Comparison of ENCODE assay signal across 26 cellular contexts in genomic region chr12:58907326-58907855, GRCh38. TPM values are rescaled to one million over a fixed set of nuclear protein-coding genes. Genes with fewer than 3 reads are reported as not detected.
DNase-seq lines count a peak whose midpoint lies in the region; ATAC-seq, FAIRE-seq and TF ChIP-seq lines count a peak whose summit lies in the region.
"Had no signal": no experiment of that assay in that cellular context is flagged by ENCODE, and none has a peak within 500 bp of the region (broad histone marks: within the 10 kb centered on the region; RNA-seq: fewer than 3 reads in every experiment).

No MANE protein-coding gene starts in this region.

- H3K36me3 ChIP-seq in astrocyte (ENCODE audit: insufficient read depth, low read length) (peaks cover 39% of the 10 kb centered on the region), esophagus squamous epithelium (peaks cover 0 to 88% (median 5%) of the 10 kb centered on the region in 3 donors), OCI-LY7 (ENCODE audit: insufficient read depth, low read length) (no peaks in the 10 kb centered on the region)
- H3K36me3 ChIP-seq: uterus had no signal

- H4K20me1 ChIP-seq in astrocyte (ENCODE audit: insufficient read depth, low read length) (peaks cover 19% of the 10 kb centered on the region), OCI-LY7 (ENCODE audit: insufficient read depth, low read length) (no peaks in the 10 kb centered on the region)

- peaks cover 32% of the 10 kb centered on the region for H3K4me1 Mint-ChIP-seq in astrocyte (ENCODE audit: low read depth, unreplicated experiment)
- no peaks in the 10 kb centered on the region for H3K4me1 Mint-ChIP-seq in activated T-cell treated with anti-CD3 and anti-CD28 coated beads, Interleukin-2, amount 50 U/mL, for 4 hours (ENCODE audit: low read depth)
- H3K4me1 Mint-ChIP-seq: activated CD4-positive, alpha-beta T cell treated with anti-CD3 and anti-CD28 coated beads, Interleukin-2, amount 10 ng/mL, durations not matched to agents 7 days and 5 days; activated naive CD8-positive, alpha-beta T cell treated with anti-CD3 and anti-CD28 coated beads, Interleukin-2, amount 50 U/mL, for 24 hours; naive thymus-derived CD4-positive, alpha-beta T cell had no signal

- no TSS peak for BruUV-seq in OCI-LY7 (replicated peaks; lab: Mats Ljungman, UMichigan)

- no peaks in the 10 kb centered on the region for H3K9me2 ChIP-seq in OCI-LY7 (ENCODE audit: insufficient read depth, low read length)
- H3K9me2 ChIP-seq: SK-N-SH had no signal

- peak overlapping the region; percentile 77 for H3K27ac Mint-ChIP-seq in astrocyte (ENCODE audit: unreplicated experiment)
- H3K27ac Mint-ChIP-seq: activated CD4-positive, alpha-beta T cell treated with anti-CD3 and anti-CD28 coated beads, Interleukin-2, amount 10 ng/mL, durations not matched to agents 7 days and 5 days; activated naive CD8-positive, alpha-beta T cell treated with anti-CD3 and anti-CD28 coated beads, Interleukin-2, amount 50 U/mL, for 24 hours; naive thymus-derived CD4-positive, alpha-beta T cell had no signal

- intact Hi-C loops in esophagus squamous epithelium (cut with DNase I) = no loop called here
- intact Hi-C loops in OCI-LY7 (cut with micrococcal nuclease; ENCODE audit: unreplicated experiment) = no loop called here

- H3K27me3 Mint-ChIP-seq in astrocyte (ENCODE audit: low read depth, unreplicated experiment) = no peaks in the 10 kb centered on the region
- no peaks in the 10 kb centered on the region for H3K27me3 Mint-ChIP-seq in activated T-cell treated with anti-CD3 and anti-CD28 coated beads, Interleukin-2, amount 50 U/mL, for 4 hours (ENCODE audit: low read depth)
- H3K27me3 Mint-ChIP-seq: activated CD4-positive, alpha-beta T cell treated with anti-CD3 and anti-CD28 coated beads, Interleukin-2, amount 10 ng/mL, durations not matched to agents 7 days and 5 days; activated naive CD8-positive, alpha-beta T cell treated with anti-CD3 and anti-CD28 coated beads, Interleukin-2, amount 50 U/mL, for 24 hours had no signal

- H3K4me3 ChIP-seq in astrocyte (ENCODE audit: insufficient read depth, low read depth, low read length) (no peak overlapping the region), esophagus squamous epithelium (no peak overlapping the region), OCI-LY7 (ENCODE audit: low read depth, low read length, poor library complexity, severe bottlenecking) (no peak overlapping the region)
- H3K4me3 ChIP-seq: right lobe of liver, uterus had no signal

- TF ChIP-seq CTCF in astrocyte (IDR thresholded peaks at IDR 0.05; ENCODE audit: insufficient read depth, low read depth, low read length) (no peak), esophagus squamous epithelium (IDR thresholded peaks at IDR 0.05) (no peak), omental fat pad (IDR thresholded peaks at IDR 0.05) (no peak), OCI-LY7 (conservative IDR thresholded peaks at IDR 0.05; ENCODE audit: low read length) (no peak)

- DNase-seq in LHCN-M2 (ENCODE audit: low read depth) (peak; percentile 63), astrocyte (ENCODE audit: low read depth) (peak; percentile 85), esophagus squamous epithelium (lab: John Stamatoyannopoulos, UW) (no peak), omental fat pad (ENCODE audit: low spot score) (no peak), OCI-LY7 (ENCODE audit: low spot score) (no peak), occipital lobe (lab: John Stamatoyannopoulos, UW) (no peak)
- DNase-seq in activated T-cell treated with anti-CD3 and anti-CD28 coated beads, Interleukin-2, amount 50 U/mL, for 4 hours = no peak
- DNase-seq: ACHN; activated CD4-positive, alpha-beta T cell treated with anti-CD3 and anti-CD28 coated beads, Interleukin-2, amount 10 ng/mL, durations not matched to agents 7 days and 5 days; activated naive CD8-positive, alpha-beta T cell treated with anti-CD3 and anti-CD28 coated beads, Interleukin-2, amount 50 U/mL, for 24 hours; C1 segment of cervical spinal cord; dermis blood vessel endothelial cell; head of caudate nucleus; left colon; mesendoderm; naive thymus-derived CD4-positive, alpha-beta T cell; NCI-H1105 treated with DMSO at 0.1 percent for 48 hours; NCI-H2081 treated with DMSO at 0.1 percent for 48 hours; NCI-H524; right lobe of liver; SK-N-SH; T-helper 2 cell; uterus; WERI-Rb-1 had no signal

- H3K9me3 Mint-ChIP-seq in astrocyte (ENCODE audit: unreplicated experiment) = no peaks in the 10 kb centered on the region
- no peaks in the 10 kb centered on the region for H3K9me3 Mint-ChIP-seq in activated T-cell treated with anti-CD3 and anti-CD28 coated beads, Interleukin-2, amount 50 U/mL, for 4 hours
- H3K9me3 Mint-ChIP-seq: activated CD4-positive, alpha-beta T cell treated with anti-CD3 and anti-CD28 coated beads, Interleukin-2, amount 10 ng/mL, durations not matched to agents 7 days and 5 days had no signal

- no peak for FAIRE-seq in astrocyte (lab: Jason Lieb, UNC)

- H3K27ac ChIP-seq in astrocyte (ENCODE audit: low read depth, low read length) (peak overlapping the region; percentile 24), esophagus squamous epithelium (peak overlapping the region in 3 of 4 donors; percentile 21 to 55 (median 26)), OCI-LY7 (ENCODE audit: low read depth, low read length, poor library complexity, severe bottlenecking) (no peak overlapping the region)
- H3K27ac ChIP-seq: parathyroid adenoma, right lobe of liver, uterus, WERI-Rb-1 had no signal

- H3K79me2 ChIP-seq in astrocyte (ENCODE audit: insufficient read depth, low read length) (peaks cover 73% of the 10 kb centered on the region), OCI-LY7 (ENCODE audit: insufficient read depth, low read depth, low read length) (no peaks in the 10 kb centered on the region)

- ATAC-seq in omental fat pad (ENCODE audit: low FRiP score) (peak; percentile 51), HG02938 (IDR thresholded peaks at IDR 0.05; ENCODE audit: unreplicated experiment) (no peak)
- ATAC-seq in activated T-cell treated with anti-CD3 and anti-CD28 coated beads, Interleukin-2, amount 50 U/mL, for 4 hours = no peak
- ATAC-seq: activated naive CD8-positive, alpha-beta T cell treated with anti-CD3 and anti-CD28 coated beads, Interleukin-2, amount 50 U/mL, for 24 hours; naive thymus-derived CD4-positive, alpha-beta T cell; right lobe of liver had no signal

- H3K4me2 ChIP-seq in astrocyte (ENCODE audit: low read length) = no peak overlapping the region
- H3K4me2 ChIP-seq in OCI-LY7 (ENCODE audit: low read length) = no peak overlapping the region
- H3K4me2 ChIP-seq: SK-N-SH had no signal

- POLR2A ChIA-PET in OCI-LY7 (lab: Charles Lee) = no interaction called here

- peaks cover 29% of the 10 kb centered on the region for H3K36me3 Mint-ChIP-seq in astrocyte (ENCODE audit: low read depth, unreplicated experiment)
- H3K36me3 Mint-ChIP-seq in activated T-cell treated with anti-CD3 and anti-CD28 coated beads, Interleukin-2, amount 50 U/mL, for 4 hours (ENCODE audit: insufficient read depth) = no peaks in the 10 kb centered on the region
- H3K36me3 Mint-ChIP-seq: naive thymus-derived CD4-positive, alpha-beta T cell had no signal

- H2AFZ ChIP-seq in astrocyte (ENCODE audit: low read depth, low read length) (no peak overlapping the region), OCI-LY7 (ENCODE audit: low read length) (no peak overlapping the region)
- H2AFZ ChIP-seq: parathyroid adenoma had no signal

- no peak overlapping the region for H3K9ac ChIP-seq in astrocyte (ENCODE audit: low read length)
- H3K9ac ChIP-seq: parathyroid adenoma, SK-N-SH had no signal

- H3K27me3 ChIP-seq in astrocyte (ENCODE audit: insufficient read depth, low read length) = no peaks in the 10 kb centered on the region
- H3K27me3 ChIP-seq in esophagus squamous epithelium = no peaks in the 10 kb centered on the region
- H3K27me3 ChIP-seq: right lobe of liver, uterus had no signal

- WGBS in esophagus squamous epithelium, 2 donors = 58 to 60% methylated on average over 6 of the region's 6 CpGs

- H3K4me3 Mint-ChIP-seq in astrocyte (ENCODE audit: unreplicated experiment) = no peak overlapping the region
- H3K4me3 Mint-ChIP-seq in activated T-cell treated with anti-CD3 and anti-CD28 coated beads, Interleukin-2, amount 50 U/mL, for 4 hours = no peak overlapping the region
- H3K4me3 Mint-ChIP-seq: activated CD4-positive, alpha-beta T cell treated with anti-CD3 and anti-CD28 coated beads, Interleukin-2, amount 10 ng/mL, durations not matched to agents 7 days and 5 days; activated naive CD8-positive, alpha-beta T cell treated with anti-CD3 and anti-CD28 coated beads, Interleukin-2, amount 50 U/mL, for 24 hours; naive thymus-derived CD4-positive, alpha-beta T cell had no signal

- peaks cover 4% of the 10 kb centered on the region for H3K9me3 ChIP-seq in astrocyte (ENCODE audit: insufficient read depth, low read depth, low read length)
- no peaks in the 10 kb centered on the region for H3K9me3 ChIP-seq in esophagus squamous epithelium
- H3K9me3 ChIP-seq in OCI-LY7 (ENCODE audit: low read length) = no peaks in the 10 kb centered on the region
- H3K9me3 ChIP-seq: right lobe of liver, SK-N-SH, uterus had no signal

- H3K4me1 ChIP-seq in astrocyte (ENCODE audit: insufficient read depth, low read length) = peaks cover 11% of the 10 kb centered on the region
- H3K4me1 ChIP-seq in esophagus squamous epithelium = peaks cover 14 to 77% (median 28%) of the 10 kb centered on the region in 3 donors
- no peaks in the 10 kb centered on the region for H3K4me1 ChIP-seq in OCI-LY7 (ENCODE audit: insufficient read depth, low read length, poor library complexity, severe bottlenecking)
- H3K4me1 ChIP-seq: uterus had no signal

- CTCF ChIA-PET in OCI-LY7 (lab: Charles Lee; ENCODE audit: unreplicated experiment) = no interaction called here

- TF ChIP-seq POLR2A in esophagus squamous epithelium (IDR thresholded peaks at IDR 0.05) = no peak

RNA-seq across cellular contexts. Expression of gene LRIG3, which starts 12.9 kb away (rescaled TPM):
- total RNA-seq in LHCN-M2 (2014; rRNA removed) (8.8 and 11.5 TPM in 2 replicates), astrocyte (96.0 and 129 TPM in 2 replicates), esophagus squamous epithelium (100 to 1,000 TPM in 1 of 4 donors, 10 to 100 TPM in 3; 32.1 to 124 (median 42.4) TPM), omental fat pad (10 to 100 TPM; 22.6 to 69.8 (median 31.4) TPM), OCI-LY7 (2022) (not detected in 2 replicates), occipital lobe (12.3 TPM)
- polyA plus RNA-seq in LHCN-M2 (2012) = 2.8 TPM
- 1 to 10 TPM in 1 of 3 donors, under 1 TPM in 2; 0.13 to 1.2 (median 0.14) TPM for total RNA-seq in activated T-cell treated with anti-CD3 and anti-CD28 coated beads, Interleukin-2, amount 50 U/mL, for 4 hours
- not detected in 2 replicates for total RNA-seq in OCI-LY7 (2014; rRNA removed; shearing (Covaris generic))
- total RNA-seq: activated CD4-positive, alpha-beta T cell treated with anti-CD3 and anti-CD28 coated beads, Interleukin-2, amount 10 ng/mL, durations not matched to agents 7 days and 5 days had no signal
- polyA plus RNA-seq: naive thymus-derived CD4-positive, alpha-beta T cell had no signal

Comparison
In these comparisons a context has a peak if more than half of its experiments do, and no peak if none do; other contexts are left out.
1. DNase-seq: peak in LHCN-M2 (single experiment) and astrocyte (single experiment); none in esophagus squamous epithelium (single experiment), omental fat pad (single experiment), activated T-cell treated with anti-CD3 and anti-CD28 coated beads, Interleukin-2, amount 50 U/mL, for 4 hours (single experiment), OCI-LY7 (single experiment) and occipital lobe (single experiment).